In the genomic region with DNA sequence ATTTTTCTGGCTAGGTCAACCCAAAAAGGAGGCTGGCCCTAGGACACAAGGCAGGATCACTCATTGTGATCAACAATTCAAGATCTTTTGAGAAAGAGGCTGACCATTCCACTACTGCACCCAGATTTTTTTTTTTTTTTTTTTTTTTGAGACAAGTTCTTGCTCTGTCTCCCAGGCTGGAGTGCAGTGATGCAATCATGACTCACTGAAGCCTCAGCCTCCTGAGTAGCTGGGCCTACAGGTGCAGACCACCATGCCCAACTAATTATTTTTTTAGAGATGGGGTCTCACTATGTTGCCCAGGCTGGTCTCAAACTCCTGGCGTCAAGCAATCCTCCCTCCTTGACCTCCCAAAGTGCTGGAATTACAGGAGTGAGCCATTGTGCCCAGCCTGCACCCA, we compare ENCODE assay signal across 7 cellular contexts.
DNase-seq lines count a peak whose midpoint lies in the region; ATAC-seq and TF ChIP-seq lines count a peak whose summit lies in the region.
"Not testable (repeated sequence)": the region's sequence is repeated elsewhere in the genome, so short reads cannot be mapped to it uniquely, and the experiment has no call there.

No MANE protein-coding gene starts in this region.

- TF ChIP-seq EP300 in SK-N-SH (IDR thresholded peaks at IDR 0.05; ENCODE audit: borderline replicate concordance in 1 of 2, low read depth in 1 of 2, low read length in 1 of 2): not testable (repeated sequence)

- H3K23ac ChIP-seq in mesenchymal stem cell (ENCODE audit: low read length in 2 of 2): not testable (repeated sequence)

- CTCF ChIA-PET in HCT116 (lab: Charles Lee): interaction anchor here (0.7 kb wide), 1 partner anchor 10 kb away, joined by 3 read pairs; no protein-coding TSS in a partner anchor
- CTCF ChIA-PET in SK-N-SH (lab: Yijun Ruan, JAX): interaction anchor here (0.7 to 1.6 kb wide), 3 partner anchors 21 to 152 kb away, joined by 3 to 4 read pairs (median 3); no protein-coding TSS in a partner anchor
- CTCF ChIA-PET in MCF 10A (lab: Yijun Ruan, JAX): not testable (repeated sequence)

- not testable (repeated sequence) for H3K9me3 Mint-ChIP-seq in MCF 10A (ENCODE audit: unreplicated experiment)

- not testable (repeated sequence) for H3K4ac ChIP-seq in mesenchymal stem cell (ENCODE audit: low read depth in 1 of 2, low read length in 2 of 2)

- H3K36me3 ChIP-seq in HCT116 (ENCODE audit: control insufficient read depth in 1 of 2, insufficient read depth in 2 of 2, low read length in 2 of 2); SK-N-SH (replicated peaks in 1 of 2; ENCODE audit: control insufficient read depth in 1 of 2, insufficient read depth in 2 of 2, low read length in 1 of 2); mesenchymal stem cell (ENCODE audit: control insufficient read depth in 1 of 2, insufficient read depth in 2 of 2, low read depth in 1 of 2, low read length in 2 of 2): not testable (repeated sequence)

- peak overlapping the region; percentile 70 for H3K4me2 ChIP-seq in HCT116 (ENCODE audit: low read length)
- H3K4me2 ChIP-seq in SK-N-SH: peak overlapping the region; percentile 43; the same call in 1 of the 2 replicates
- H3K4me2 ChIP-seq in mesenchymal stem cell (ENCODE audit: low read length, poor library complexity, severe bottlenecking): not testable (repeated sequence)

- intact Hi-C loops in HCT116 (cut with micrococcal nuclease) (loop anchor here (5.0 kb wide), 1 partner anchor 259 kb away; no protein-coding TSS in a partner anchor), MCF 10A (cut with micrococcal nuclease) (loop anchor here (2.0 to 5.0 kb wide), 3 partner anchors 21 to 81 kb away; no protein-coding TSS in a partner anchor)

- H2BK5ac ChIP-seq in mesenchymal stem cell (ENCODE audit: low read depth, low read length, poor library complexity, severe bottlenecking): not testable (repeated sequence)

- H3K4me3 ChIP-seq in HCT116 (replicated peaks in 1 of 2; ENCODE audit: low read depth in 1 of 2, low read length in 2 of 2): peak overlapping the region in 1 of 2 experiments; percentile 28; a peak in 2 of 4 replicates
- not testable (repeated sequence) for H3K4me3 ChIP-seq in SK-N-SH (ENCODE audit: low read depth in 2 of 2, low read length in 1 of 2); mesenchymal stem cell (ENCODE audit: insufficient read depth in 1 of 2, low read depth in 1 of 2, low read length in 2 of 2)

- H3K36me3 Mint-ChIP-seq in MCF 10A (ENCODE audit: insufficient read depth, unreplicated experiment): not testable (repeated sequence)

- not testable (repeated sequence) for H3K18ac ChIP-seq in mesenchymal stem cell (ENCODE audit: low read depth in 1 of 2, low read length in 2 of 2)

- POLR2A ChIA-PET in HCT116 (lab: Charles Lee): interaction anchor here (0.8 to 1.1 kb wide), 2 partner anchors 25 to 266 kb away, joined by 3 to 6 read pairs; a partner anchor contains a TSS
- POLR2A ChIA-PET in SK-N-SH (lab: Yijun Ruan, JAX); MCF 10A (lab: Yijun Ruan, JAX): not testable (repeated sequence)

- H2BK120ac ChIP-seq in mesenchymal stem cell (ENCODE audit: low read depth, low read length): not testable (repeated sequence)

- H2BK12ac ChIP-seq in mesenchymal stem cell (ENCODE audit: low read length in 2 of 2): not testable (repeated sequence)

- WGBS in SK-N-SH (ENCODE audit: low lambda C conversion rate): 100% methylated on average over 1 of the region's 1 CpG
- 93% methylated on average over 1 of the region's 1 CpG for WGBS in mesenchymal stem cell

- not testable (repeated sequence) for H3K4me3 Mint-ChIP-seq in MCF 10A (ENCODE audit: unreplicated experiment)

- not testable (repeated sequence) for H3K9me3 ChIP-seq in HCT116 (ENCODE audit: control insufficient read depth in 1 of 2, insufficient read depth in 1 of 2, low read depth in 1 of 2, low read length in 2 of 2); SK-N-SH; mesenchymal stem cell (ENCODE audit: control insufficient read depth, low read length)

- not testable (repeated sequence) for TF ChIP-seq POLR2A in HCT116 (IDR thresholded peaks at IDR 0.05; ENCODE audit: borderline replicate concordance, extremely low read depth, insufficient read depth, insufficient read length)

- not testable (repeated sequence) for H4K8ac ChIP-seq in mesenchymal stem cell (ENCODE audit: low read length)

- H4K91ac ChIP-seq in mesenchymal stem cell (ENCODE audit: low read length): not testable (repeated sequence)

- peaks cover 51% of the 10 kb centered on the region for H3K4me1 Mint-ChIP-seq in MCF 10A (ENCODE audit: insufficient read depth, unreplicated experiment)

- H3K79me2 ChIP-seq in HCT116 (ENCODE audit: insufficient read depth, low read length); SK-N-SH (ENCODE audit: insufficient read depth): not testable (repeated sequence)

- H3K27ac Mint-ChIP-seq in MCF 10A (ENCODE audit: low read depth, unreplicated experiment): not testable (repeated sequence)

- peak overlapping the region; percentile 99 for H2AK5ac ChIP-seq in mesenchymal stem cell (ENCODE audit: low read length, severe bottlenecking)

- RAD21 ChIA-PET in HCT116 (lab: Charles Lee; ENCODE audit: low non-redundant PET in 1 of 2, low total read pairs in 2 of 2, uncharacterized antibody in 2 of 2, unreplicated experiment in 2 of 2): interaction anchor here in 1 of 2 experiments (1.0 kb wide), 1 partner anchor 265 kb away, joined by 6 read pairs; no protein-coding TSS in a partner anchor

- DNase-seq in Caki2 (ENCODE audit: low read depth): peak; percentile 53
- not testable (repeated sequence) for DNase-seq in HCT116 (ENCODE audit: low read depth, low spot score); SK-N-SH
- DNase-seq in MV-4-11 (lab: John Stamatoyannopoulos, UW): peak; percentile 13
- peak; percentile 84 for DNase-seq in MCF 10A (ENCODE audit: unreplicated experiment)
- peak; percentile 57 for DNase-seq in fibroblast of peridontal ligament (ENCODE audit: extremely low read depth)
- DNase-seq in mesenchymal stem cell: peak; percentile 71

- ATAC-seq in HCT116: not testable (repeated sequence)

- not testable (repeated sequence) for H3K14ac ChIP-seq in mesenchymal stem cell (ENCODE audit: low read length in 2 of 2)

- not testable (repeated sequence) for TF ChIP-seq CTCF in HCT116 (IDR thresholded peaks at IDR 0.05 in 2 of 3, conservative IDR thresholded peaks at IDR 0.05 in 1 of 3; ENCODE audit: borderline replicate concordance in 1 of 3, insufficient read depth in 1 of 3, low read depth in 2 of 3, low read length in 2 of 3); SK-N-SH (IDR thresholded peaks at IDR 0.05); MCF 10A (IDR thresholded peaks at IDR 0.05; ENCODE audit: unreplicated experiment)

- not testable (repeated sequence) for H3K79me1 ChIP-seq in mesenchymal stem cell (replicated peaks; ENCODE audit: low read length, poor library complexity, severe bottlenecking)

- peaks cover 22% of the 10 kb centered on the region for H3F3A ChIP-seq in SK-N-SH (replicated peaks; ENCODE audit: insufficient read depth)

- not testable (repeated sequence) for H2AFZ ChIP-seq in HCT116 (ENCODE audit: low read depth, low read length, poor library complexity, severe bottlenecking); SK-N-SH (ENCODE audit: low read depth); mesenchymal stem cell (ENCODE audit: low read depth, low read length)

- peak overlapping the region; percentile 41 for H3K9ac ChIP-seq in HCT116 (ENCODE audit: low read length)
- not testable (repeated sequence) for H3K9ac ChIP-seq in SK-N-SH; mesenchymal stem cell (ENCODE audit: low read length)

- H3K27me3 Mint-ChIP-seq in MCF 10A (ENCODE audit: insufficient read depth, unreplicated experiment): not testable (repeated sequence)

- peak overlapping the region; percentile 76 for H3K27ac ChIP-seq in HCT116 (ENCODE audit: low read depth, low read length)
- peak overlapping the region in 1 of 2 experiments; percentile 93; a peak in 1 of 4 replicates for H3K27ac ChIP-seq in SK-N-SH (ENCODE audit: low read depth in 2 of 2, low read length in 1 of 2)
- H3K27ac ChIP-seq in mesenchymal stem cell (ENCODE audit: low read length, poor library complexity, severe bottlenecking): peak overlapping the region; percentile 74

- H3K4me1 ChIP-seq in HCT116 (ENCODE audit: control insufficient read depth in 1 of 2, insufficient read depth in 2 of 2, low read length in 2 of 2) (peaks cover 94 to 95% of the 10 kb centered on the region in 2 experiments), SK-N-SH (ENCODE audit: control insufficient read depth in 1 of 2, insufficient read depth in 2 of 2, low read depth in 1 of 2, low read length in 1 of 2) (peaks cover 15 to 44% of the 10 kb centered on the region in 2 experiments; a peak in 3 of 4 replicates), mesenchymal stem cell (ENCODE audit: control insufficient read depth, insufficient read depth, low read depth, low read length) (peaks cover 45% of the 10 kb centered on the region)

- in situ Hi-C loops in Caki2 (cut with HindIII; ENCODE audit: low pct_unique_long_range_greater_than_20kb, low sequenced_read_pairs): not testable (repeated sequence)

- peak overlapping the region; percentile 33 for H2BK15ac ChIP-seq in mesenchymal stem cell (ENCODE audit: low read depth, poor library complexity, severe bottlenecking)

- not testable (repeated sequence) for H4K20me1 ChIP-seq in HCT116 (ENCODE audit: insufficient read depth); SK-N-SH (ENCODE audit: insufficient read depth)

- H3K9me2 ChIP-seq in HCT116 (ENCODE audit: insufficient read depth); SK-N-SH: not testable (repeated sequence)

- BruUV-seq in HCT116 (replicated peaks; lab: Mats Ljungman, UMichigan); MCF 10A (replicated peaks; lab: Mats Ljungman, UMichigan): not testable (repeated sequence)

- H3K27me3 ChIP-seq in HCT116 (ENCODE audit: insufficient read depth, low read length); SK-N-SH (ENCODE audit: insufficient read depth); mesenchymal stem cell (ENCODE audit: control insufficient read depth in 1 of 2, insufficient read depth in 1 of 2, low read length in 2 of 2): not testable (repeated sequence)

- TF ChIP-seq RAD21 in HCT116 (IDR thresholded peaks at IDR 0.05; ENCODE audit: low read depth): 0 out of 2 replicates have a peak, but pooled peaks have one; percentile 20
- not testable (repeated sequence) for TF ChIP-seq RAD21 in SK-N-SH (IDR thresholded peaks at IDR 0.05; ENCODE audit: low read length)

TF ChIP-seq in HCT116, 20 proteins besides CTCF, POLR2A, EP300 and RAD21 (continues in another document):
- TF ChIP-seq CEBPB (IDR thresholded peaks at IDR 0.05; ENCODE audit: low read depth) (peak; percentile 94), FOSL1 (IDR thresholded peaks at IDR 0.05; ENCODE audit: low read depth) (peak; percentile 93)

TF ChIP-seq in SK-N-SH, 30 proteins besides CTCF, POLR2A, EP300 and RAD21:
- TF ChIP-seq FOSL2 (IDR thresholded peaks at IDR 0.05; ENCODE audit: borderline replicate concordance, low read depth) (peak; percentile 74), JUND (IDR thresholded peaks at IDR 0.05) (peak; percentile 62), TCF12 (IDR thresholded peaks at IDR 0.05) (peak; percentile 57)
